Comparison of ENCODE assay signal across 21 cellular contexts in the genomic region with DNA sequence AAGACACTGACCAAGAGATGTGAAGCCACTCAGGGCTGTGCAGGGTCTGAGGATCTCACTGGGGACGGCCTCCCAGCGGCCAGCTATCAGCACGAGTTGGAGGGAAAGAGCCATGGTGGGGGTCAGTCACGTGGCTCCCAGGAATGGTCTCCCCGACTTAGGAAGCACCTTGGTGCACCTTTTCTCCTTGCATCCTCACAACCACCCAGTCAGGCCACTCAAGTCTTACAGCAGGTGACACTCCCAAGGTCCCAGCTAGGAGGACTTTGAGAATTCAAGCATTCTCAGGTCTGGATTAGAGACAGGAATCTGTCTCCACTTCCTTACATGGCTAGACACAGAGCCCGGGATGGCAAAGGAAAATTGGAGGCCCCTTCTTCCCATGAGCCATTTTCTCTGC. TPM values are rescaled to one million over a fixed set of nuclear protein-coding genes. Genes with fewer than 3 reads are reported as not detected.
DNase-seq lines count a peak whose midpoint lies in the region; ATAC-seq and TF ChIP-seq lines count a peak whose summit lies in the region.
"Had no signal": no experiment of that assay in that cellular context is flagged by ENCODE, and none has a peak within 500 bp of the region (broad histone marks: within the 10 kb centered on the region; RNA-seq: fewer than 3 reads in every experiment).

No MANE protein-coding gene starts in this region.

- no peak overlapping the region for H3K4me2 ChIP-seq in neural progenitor cell

- H3K9me3 Mint-ChIP-seq in CD8-positive, alpha-beta T cell: no peaks in the 10 kb centered on the region
- H3K9me3 Mint-ChIP-seq in HFFc6: no peaks in the 10 kb centered on the region
- H3K9me3 Mint-ChIP-seq in neural progenitor cell: no peaks in the 10 kb centered on the region
- H3K9me3 Mint-ChIP-seq: endodermal cell had no signal

- CTCF ChIA-PET in CD8-positive, alpha-beta T cell (lab: Charles Lee): interaction anchor here (1.3 kb wide), 1 partner anchor 99 kb away, joined by 3 read pairs; no protein-coding TSS in a partner anchor

- no peak overlapping the region for H3K4me3 ChIP-seq in CD8-positive, alpha-beta T cell (ENCODE audit: low read depth, low read length)
- H3K4me3 ChIP-seq in adipocyte (ENCODE audit: low read length) (no peak overlapping the region), neural progenitor cell (no peak overlapping the region), H7 (ENCODE audit: insufficient read depth, low read depth, low read length) (no peak overlapping the region)
- H3K4me3 ChIP-seq: GM12878, heart right ventricle, PC-9, SJSA1 had no signal

- intact Hi-C loops in CD8-positive, alpha-beta T cell (cut with DNase I, micrococcal nuclease): loop anchor here in 1 of 2 experiments (10.0 kb wide), 1 partner anchor 627 kb away; the partner anchor contains the start of genes B4GAT1 and BRMS1

- DNase-seq in CD8-positive, alpha-beta T cell: no peak
- DNase-seq in HFFc6: no peak
- DNase-seq in adipocyte (ENCODE audit: low read depth): no peak
- DNase-seq in neural progenitor cell (ENCODE audit: low spot score): no peak
- no peak for DNase-seq in NOMO-1 treated with dmso at 0.1 percent for 144 hours (lab: John Stamatoyannopoulos, UW; ENCODE audit: unreplicated experiment)
- no peak for DNase-seq in H7
- no peak for DNase-seq in MV-4-11 (lab: John Stamatoyannopoulos, UW)
- DNase-seq: activated naive CD4-positive, alpha-beta T cell; brain microvascular endothelial cell; endodermal cell; GF-D8; heart right ventricle; NCI-H1694; NCI-H748 treated with DMSO at 0.1 percent for 48 hours; PC-9; posterior cingulate gyrus; stimulated activated CD4-positive, alpha-beta T cell treated with anti-CD3 and anti-CD28 coated beads, Interleukin-1b, Interleukin-23, amount 100 ng/mL, for 48 hours; T-helper 9 cell had no signal

- peak overlapping the region; percentile 90 for H3K9ac ChIP-seq in adipocyte (ENCODE audit: low read length)
- no peak overlapping the region for H3K9ac ChIP-seq in neural progenitor cell

- H3K36me3 ChIP-seq in CD8-positive, alpha-beta T cell (ENCODE audit: insufficient read depth, low read length): peaks cover 50% of the 10 kb centered on the region
- H3K36me3 ChIP-seq in adipocyte (ENCODE audit: control insufficient read depth, insufficient read depth, low read length, severe bottlenecking) (peaks cover 57% of the 10 kb centered on the region), neural progenitor cell (peaks cover 2% of the 10 kb centered on the region), H7 (replicated peaks; ENCODE audit: control insufficient read depth, insufficient read depth, low read length) (peaks cover 43% of the 10 kb centered on the region)

- H4K20me1 ChIP-seq in neural progenitor cell (ENCODE audit: low read depth): peaks cover 23% of the 10 kb centered on the region

- no peaks in the 10 kb centered on the region for H3K9me3 ChIP-seq in CD8-positive, alpha-beta T cell (ENCODE audit: low read length)
- H3K9me3 ChIP-seq in adipocyte (ENCODE audit: control insufficient read depth, low read length) (no peaks in the 10 kb centered on the region), neural progenitor cell (ENCODE audit: low read depth) (no peaks in the 10 kb centered on the region)
- H3K9me3 ChIP-seq: heart right ventricle, SJSA1 had no signal

- peak overlapping the region; percentile 15 for H3K4me3 Mint-ChIP-seq in CD8-positive, alpha-beta T cell
- no peak overlapping the region for H3K4me3 Mint-ChIP-seq in HFFc6
- peak overlapping the region; percentile 41 for H3K4me3 Mint-ChIP-seq in neural progenitor cell

- H3K4me1 Mint-ChIP-seq in CD8-positive, alpha-beta T cell (ENCODE audit: low read depth): peaks cover 40% of the 10 kb centered on the region
- H3K4me1 Mint-ChIP-seq in HFFc6 (ENCODE audit: low read depth) (peaks cover 33% of the 10 kb centered on the region), neural progenitor cell (peaks cover 28% of the 10 kb centered on the region)

- TF ChIP-seq CTCF in CD8-positive, alpha-beta T cell (IDR thresholded peaks at IDR 0.05): no peak
- TF ChIP-seq CTCF in HFFc6 (IDR thresholded peaks at IDR 0.05) (no peak), neural progenitor cell (IDR thresholded peaks at IDR 0.05) (no peak)

- ATAC-seq in CD8-positive, alpha-beta T cell: no peak
- ATAC-seq in HG03520 (IDR thresholded peaks at IDR 0.05; ENCODE audit: unreplicated experiment): no peak
- ATAC-seq: GM12878, heart right ventricle had no signal

- POLR2A ChIA-PET in CD8-positive, alpha-beta T cell (lab: Charles Lee): no interaction called here

- peaks cover 27% of the 10 kb centered on the region for H3K79me2 ChIP-seq in neural progenitor cell (ENCODE audit: low read depth)

- H3K4me1 ChIP-seq in CD8-positive, alpha-beta T cell (ENCODE audit: insufficient read depth, low read length): peaks cover 26% of the 10 kb centered on the region
- peaks cover 16% of the 10 kb centered on the region for H3K4me1 ChIP-seq in adipocyte (ENCODE audit: control insufficient read depth, insufficient read depth, low read length)
- H3K4me1 ChIP-seq in neural progenitor cell: peaks cover 9% of the 10 kb centered on the region

- peaks cover 10% of the 10 kb centered on the region for H3F3A ChIP-seq in neural progenitor cell (ENCODE audit: low read depth)

- H3K27me3 ChIP-seq in CD8-positive, alpha-beta T cell (ENCODE audit: insufficient read depth, low read length): no peaks in the 10 kb centered on the region
- H3K27me3 ChIP-seq in adipocyte (replicated peaks; ENCODE audit: control insufficient read depth, insufficient read depth, low read length): no peaks in the 10 kb centered on the region
- no peaks in the 10 kb centered on the region for H3K27me3 ChIP-seq in neural progenitor cell
- no peaks in the 10 kb centered on the region for H3K27me3 ChIP-seq in H7 (ENCODE audit: control insufficient read depth, insufficient read depth, low read length)
- H3K27me3 ChIP-seq: brain microvascular endothelial cell, heart right ventricle, SJSA1 had no signal

- H3K27ac ChIP-seq in CD8-positive, alpha-beta T cell (ENCODE audit: low read depth, low read length): no peak overlapping the region
- no peak overlapping the region for H3K27ac ChIP-seq in neural progenitor cell
- H3K27ac ChIP-seq: brain microvascular endothelial cell, heart right ventricle, PC-9, SJSA1 had no signal

- peaks cover 60% of the 10 kb centered on the region for H3K36me3 Mint-ChIP-seq in CD8-positive, alpha-beta T cell
- H3K36me3 Mint-ChIP-seq in HFFc6 (ENCODE audit: low read depth) (peaks cover 43% of the 10 kb centered on the region), neural progenitor cell (peaks cover 30% of the 10 kb centered on the region)

- no peak overlapping the region for H2AFZ ChIP-seq in neural progenitor cell (replicated peaks)
- H2AFZ ChIP-seq: PC-9 had no signal

- H3K27me3 Mint-ChIP-seq in CD8-positive, alpha-beta T cell (ENCODE audit: low read depth): no peaks in the 10 kb centered on the region
- peaks cover 10% of the 10 kb centered on the region for H3K27me3 Mint-ChIP-seq in HFFc6 (ENCODE audit: insufficient read depth)
- peaks cover 6% of the 10 kb centered on the region for H3K27me3 Mint-ChIP-seq in neural progenitor cell (ENCODE audit: insufficient read depth, low read depth)

- no peak overlapping the region for H3K27ac Mint-ChIP-seq in CD8-positive, alpha-beta T cell
- H3K27ac Mint-ChIP-seq in HFFc6 (peak overlapping the region; percentile 36), neural progenitor cell (no peak overlapping the region)
- H3K27ac Mint-ChIP-seq: endodermal cell had no signal

RNA-seq across cellular contexts. Expression of gene RNASEH2C, which starts 2.7 kb away (rescaled TPM):
- 10 to 100 TPM; 27.7 to 32.0 TPM for total RNA-seq in CD8-positive, alpha-beta T cell
- total RNA-seq in HFFc6 (2021; fragmentation: NEBNext Ultra II Directional; extraction: Animal tissue kit (Norgen Biotek cat#: 25700)): 10 to 100 TPM; 54.0 to 85.6 (median 61.4) TPM
- total RNA-seq in neural progenitor cell (ENCODE audit: low replicate concordance): 23.4 and 53.3 TPM in 2 replicates
- 21.5 and 23.3 TPM in 2 replicates for total RNA-seq in H7 (2014; rRNA removed; shearing (Covaris generic))

RNA-seq across cellular contexts. Expression of gene KAT5, which starts 5.9 kb away (rescaled TPM):
- total RNA-seq in CD8-positive, alpha-beta T cell: 100 to 1,000 TPM; 149 to 151 TPM
- 10 to 100 TPM; 36.5 to 42.6 (median 38.9) TPM for total RNA-seq in HFFc6 (2021; fragmentation: NEBNext Ultra II Directional; extraction: Animal tissue kit (Norgen Biotek cat#: 25700))
- 21.0 and 41.7 TPM in 2 replicates for total RNA-seq in neural progenitor cell (ENCODE audit: low replicate concordance)
- total RNA-seq in H7 (2014; rRNA removed; shearing (Covaris generic)): 37.2 and 51.1 TPM in 2 replicates

RNA-seq across cellular contexts. Expression of gene RELA, which starts 55.2 kb away (rescaled TPM):
- 100 to 1,000 TPM; 380 to 384 TPM for total RNA-seq in CD8-positive, alpha-beta T cell
- 10 to 100 TPM; 66.9 to 72.7 (median 69.5) TPM for total RNA-seq in HFFc6 (2021; fragmentation: NEBNext Ultra II Directional; extraction: Animal tissue kit (Norgen Biotek cat#: 25700))
- total RNA-seq in neural progenitor cell (ENCODE audit: low replicate concordance): 11.0 and 14.7 TPM in 2 replicates
- total RNA-seq in H7 (2014; rRNA removed; shearing (Covaris generic)): 17.7 and 28.4 TPM in 2 replicates

Comparison
In these comparisons a context has a peak if more than half of its experiments do, and no peak if none do; other contexts are left out.
1. RNA of gene RELA, which starts 55.2 kb away (total RNA-seq): 380 to 384 TPM in CD8-positive, alpha-beta T cell; 66.9 to 72.7 TPM in HFFc6, 17.7 to 28.4 TPM in H7 and 11.0 to 14.7 TPM in neural progenitor cell; every median in the first group is over 4 times any median in the second.